Comparison of ENCODE assay signal across 14 cellular contexts in the genomic region with DNA sequence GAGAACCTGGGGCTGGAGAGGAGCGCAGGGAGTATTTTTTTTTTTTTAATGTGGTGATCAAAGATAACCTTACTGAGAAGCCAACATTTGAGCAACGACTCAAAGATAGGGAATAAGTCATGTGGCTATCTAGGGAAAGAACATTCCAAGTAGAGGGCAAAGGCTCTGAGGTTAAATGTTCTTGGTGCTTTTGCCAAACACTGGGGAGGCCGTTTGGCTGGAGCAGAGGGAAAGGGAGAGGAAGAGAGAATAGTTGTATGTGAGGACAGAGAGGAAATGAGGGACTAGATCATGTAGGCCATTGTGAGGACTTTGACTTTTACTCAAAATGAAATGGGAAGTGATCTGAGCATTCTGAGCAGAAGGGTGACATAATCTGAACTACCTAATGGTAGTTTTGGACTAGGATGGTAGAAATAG. TPM values are rescaled to one million over a fixed set of nuclear protein-coding genes. Genes with fewer than 3 reads are reported as not detected.
DNase-seq lines count a peak whose midpoint lies in the region; ATAC-seq and TF ChIP-seq lines count a peak whose summit lies in the region.
"Had no signal": no experiment of that assay in that cellular context is flagged by ENCODE, and none has a peak within 500 bp of the region (broad histone marks: within the 10 kb centered on the region; RNA-seq: fewer than 3 reads in every experiment).

No MANE protein-coding gene starts in this region.

- H3K4me3 ChIP-seq in OCI-LY3 (ENCODE audit: low read length) (no peak overlapping the region), fibroblast of mammary gland (ENCODE audit: control insufficient read depth, low read depth, low read length) (no peak overlapping the region), mammary epithelial cell (replicated peaks in 1 of 3; ENCODE audit: insufficient read depth in 1 of 3, low read depth in 2 of 3, low read length in 3 of 3) (no peak overlapping the region)
- H3K4me3 ChIP-seq: SK-N-MC had no signal

- H3K79me2 ChIP-seq in OCI-LY3 (ENCODE audit: low read length), result no peaks in the 10 kb centered on the region
- peaks cover 9% of the 10 kb centered on the region for H3K79me2 ChIP-seq in mammary epithelial cell (ENCODE audit: insufficient read depth, low read length)

- H2AFZ ChIP-seq in OCI-LY3 (ENCODE audit: low read depth, low read length) (no peak overlapping the region), mammary epithelial cell (ENCODE audit: low read depth, low read length) (no peak overlapping the region)

- no TSS peak for BruUV-seq in mammary epithelial cell (replicated peaks; lab: Mats Ljungman, UMichigan)

- no peaks in the 10 kb centered on the region for H4K20me1 ChIP-seq in OCI-LY3 (ENCODE audit: insufficient read depth, low read length)
- no peaks in the 10 kb centered on the region for H4K20me1 ChIP-seq in mammary epithelial cell (ENCODE audit: insufficient read depth, low read length)

- H3K4me2 ChIP-seq in OCI-LY3 (ENCODE audit: low read length), result peak overlapping the region; percentile 47
- H3K4me2 ChIP-seq in mammary epithelial cell (ENCODE audit: insufficient read depth, low read depth, low read length), result no peak overlapping the region

- DNase-seq in GM10248 (ENCODE audit: extremely low spot score), result peak; percentile 59
- DNase-seq in fibroblast of mammary gland (ENCODE audit: low read depth), result peak; percentile 16
- peak; percentile 37 for DNase-seq in pons (ENCODE audit: low spot score)
- DNase-seq in mammary epithelial cell, result no peak
- no peak for DNase-seq in NCI-H128 (lab: John Stamatoyannopoulos, UW; ENCODE audit: unreplicated experiment)
- DNase-seq in kidney glomerular epithelial cell (lab: John Stamatoyannopoulos, UW), result no peak
- DNase-seq in stimulated activated naive CD8-positive, alpha-beta T cell treated with anti-CD3 and anti-CD28 coated beads, Interleukin-15, Interleukin-2, amounts not matched to agents 100 U/mL and 50 U/mL, for 24 hours, result no peak
- DNase-seq: activated CD8-positive, alpha-beta T cell treated with anti-CD3 and anti-CD28 coated beads, Interleukin-2, amount 10 ng/mL, durations not matched to agents 7 days and 5 days; GOT3; nephron progenitor cell; stimulated activated CD4-positive, alpha-beta T cell treated with anti-CD3 and anti-CD28 coated beads, Interleukin-4, amount 100 ng/mL, for 1 hour had no signal

- no peaks in the 10 kb centered on the region for H3K27me3 ChIP-seq in OCI-LY3 (ENCODE audit: low read depth, low read length)
- no peaks in the 10 kb centered on the region for H3K27me3 ChIP-seq in mammary epithelial cell (ENCODE audit: insufficient read depth, low read length)

- POLR2A ChIA-PET in GM10248 (lab: Yijun Ruan, JAX), result interaction anchor here (0.7 kb wide), 1 partner anchor 543 kb away, joined by 5 read pairs; no protein-coding TSS in a partner anchor

- 60% methylated on average over 3 of the region's 3 CpGs for WGBS in mammary epithelial cell (ENCODE audit: low coverage, missing lambda C conversion rate)

- dilution Hi-C loops in mammary epithelial cell (cut with HindIII; ENCODE audit: low sequenced_read_pairs), result no loop called here

- TF ChIP-seq CTCF in GM10248 (IDR thresholded peaks at IDR 0.05; ENCODE audit: control extremely low read depth, extremely low read depth, low read depth, missing control alignments) (no peak), OCI-LY3 (IDR thresholded peaks at IDR 0.05; ENCODE audit: low read depth, low read length) (no peak), fibroblast of mammary gland (conservative IDR thresholded peaks at IDR 0.05; ENCODE audit: control insufficient read depth, insufficient read depth, low read depth, low read length) (no peak), mammary epithelial cell (conservative IDR thresholded peaks at IDR 0.05 in 1 of 2, IDR thresholded peaks at IDR 0.05 in 1 of 2; ENCODE audit: extremely low read depth in 1 of 2, insufficient read depth in 1 of 2, low read depth in 1 of 2, low read length in 2 of 2) (no peak)

- H3K9ac ChIP-seq in OCI-LY3 (ENCODE audit: low read length) (no peak overlapping the region), mammary epithelial cell (ENCODE audit: insufficient read depth, low read length) (no peak overlapping the region)

- H3K4me1 ChIP-seq in OCI-LY3 (ENCODE audit: low read length) (peaks cover 28% of the 10 kb centered on the region), mammary epithelial cell (ENCODE audit: insufficient read depth, low read length) (peaks cover 27% of the 10 kb centered on the region)

- H3K36me3 ChIP-seq in OCI-LY3 (replicated peaks; ENCODE audit: low read depth, low read length) (no peaks in the 10 kb centered on the region), mammary epithelial cell (ENCODE audit: insufficient read depth, low read length) (peaks cover 4% of the 10 kb centered on the region)

- CTCF ChIA-PET in GM10248 (lab: Yijun Ruan, JAX) (interaction anchor here (1.1 kb wide), 1 partner anchor 11 kb away, joined by 3 read pairs; no protein-coding TSS in a partner anchor), mammary epithelial cell (lab: Charles Lee; ENCODE audit: low non-redundant PET) (no interaction called here)

- in situ Hi-C loops in mammary epithelial cell (cut with MboI; ENCODE audit: low sequenced_read_pairs in 2 of 2), result no loop called here

- no peaks in the 10 kb centered on the region for H3K9me3 ChIP-seq in OCI-LY3 (ENCODE audit: insufficient read depth, low read length)
- H3K9me3 ChIP-seq in mammary epithelial cell (replicated peaks; ENCODE audit: insufficient read depth, low read length), result no peaks in the 10 kb centered on the region

- intact Hi-C loops in mammary epithelial cell (cut with micrococcal nuclease), result no loop called here

- peak overlapping the region; percentile 33 for H3K27ac ChIP-seq in OCI-LY3 (ENCODE audit: low read length)
- H3K27ac ChIP-seq in mammary epithelial cell (ENCODE audit: insufficient read depth, low read depth, low read length), result no peak overlapping the region
- H3K27ac ChIP-seq: SK-N-MC had no signal

- ATAC-seq in stimulated activated naive CD8-positive, alpha-beta T cell treated with anti-CD3 and anti-CD28 coated beads, Interleukin-15, Interleukin-2, amounts not matched to agents 100 U/mL and 50 U/mL, for 24 hours, result no peak
- ATAC-seq: activated CD8-positive, alpha-beta T cell treated with anti-CD3 and anti-CD28 coated beads, Interleukin-2, amount 10 ng/mL, durations not matched to agents 7 days and 5 days; esophagus mucosa had no signal

RNA-seq across cellular contexts. Expression of a gene that starts 27.8 kb away (rescaled TPM):
- total RNA-seq in mammary epithelial cell, result 100 to 1,000 TPM in 1 of 2 donors, 10 to 100 TPM in 1; 79.5 to 103 TPM
- polyA plus RNA-seq in mammary epithelial cell, result 104 TPM
- 396 TPM for polyA minus RNA-seq in mammary epithelial cell

RNA-seq across cellular contexts. Expression of a gene that starts 31.6 kb away (rescaled TPM):
- 10 to 100 TPM; 13.8 to 19.1 TPM for total RNA-seq in mammary epithelial cell
- polyA plus RNA-seq in mammary epithelial cell, result 4.5 TPM
- polyA minus RNA-seq in mammary epithelial cell, result 6.6 TPM

RNA-seq across cellular contexts. Expression of a gene that starts 51.4 kb away (rescaled TPM):
- 100 to 1,000 TPM; 102 to 115 TPM for total RNA-seq in mammary epithelial cell
- 127 TPM for polyA plus RNA-seq in mammary epithelial cell
- polyA minus RNA-seq in mammary epithelial cell, result 147 TPM

RNA-seq across cellular contexts. Expression of a gene that starts 51.5 kb away (rescaled TPM):
- under 1 TPM; under 0.01 to 0.28 TPM for total RNA-seq in mammary epithelial cell
- 0.11 TPM for polyA plus RNA-seq in mammary epithelial cell
- not detected for polyA minus RNA-seq in mammary epithelial cell
- total RNA-seq: esophagus mucosa had no signal

Comparison
In these comparisons a context has a peak if more than half of its experiments do, and no peak if none do; other contexts are left out.
1. DNase-seq: peak in GM10248 (single experiment), fibroblast of mammary gland (single experiment) and pons (single experiment); none in mammary epithelial cell (single experiment), NCI-H128 (single experiment), kidney glomerular epithelial cell (single experiment) and stimulated activated naive CD8-positive, alpha-beta T cell treated with anti-CD3 and anti-CD28 coated beads, Interleukin-15, Interleukin-2, amounts not matched to agents 100 U/mL and 50 U/mL, for 24 hours (single experiment).